In the genomic region with DNA sequence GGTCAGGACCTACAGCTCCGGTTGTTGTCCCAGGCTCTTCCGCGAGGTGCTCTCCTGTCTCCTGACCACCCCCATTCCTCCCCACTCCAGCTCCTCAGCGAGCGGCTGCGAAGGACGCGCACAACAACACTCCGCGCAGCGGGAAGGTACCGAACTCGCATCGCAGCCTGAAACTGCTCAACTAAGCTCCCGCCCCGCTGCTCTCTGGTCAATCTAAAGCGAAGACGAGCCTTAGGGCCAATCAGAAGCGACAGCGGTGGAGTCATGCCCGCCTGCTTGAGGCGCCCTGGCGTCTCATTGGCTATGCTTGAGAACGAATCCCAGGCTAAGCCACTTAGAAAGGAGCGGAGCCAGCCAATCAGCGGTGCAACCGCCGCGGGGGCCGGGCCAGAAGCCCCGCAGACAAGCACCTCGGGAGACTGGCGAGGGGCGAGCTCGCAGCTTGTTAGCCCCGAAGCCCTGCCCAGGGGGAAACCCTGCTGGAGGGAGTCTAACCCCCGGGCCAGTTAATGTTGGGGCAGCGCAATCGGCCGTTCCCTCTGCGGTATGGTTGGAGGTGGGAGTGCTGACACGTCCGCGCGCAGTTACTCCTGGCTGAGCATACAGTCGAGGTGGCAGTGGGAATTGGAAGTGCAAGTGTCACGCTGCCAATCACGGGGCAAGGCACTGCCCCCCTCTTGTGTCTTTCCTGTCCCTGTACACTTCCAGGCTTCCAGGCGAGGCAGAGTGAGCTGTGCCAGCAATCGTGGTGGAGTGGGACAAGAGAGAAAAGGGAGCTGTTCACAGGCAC, we compare ENCODE assay signal across 8 cellular contexts. TPM values are rescaled to one million over a fixed set of nuclear protein-coding genes. Genes with fewer than 3 reads are reported as not detected.
DNase-seq lines count a peak whose midpoint lies in the region; ATAC-seq lines count a peak whose summit lies in the region.

No MANE protein-coding gene starts in this region.

- POLR2A ChIA-PET in activated CD4-positive, alpha-beta memory T cell treated with anti-CD3 and anti-CD28 coated beads, Interleukin-2, amount 10 ng/mL, durations not matched to agents 7 days and 5 days (lab: Charles Lee) = interaction anchor here (0.6 to 5.6 kb wide), 13 partner anchors 8 to 940 kb away, joined by 3 to 160 read pairs (median 4); partner anchors contain the start of genes COX6B1, HSPB6, KMT2B and LIN37

- H3K27ac Mint-ChIP-seq in activated CD4-positive, alpha-beta memory T cell treated with anti-CD3 and anti-CD28 coated beads, Interleukin-2, amount 10 ng/mL, durations not matched to agents 7 days and 5 days = peak overlapping the region; percentile 98

- no peaks in the 10 kb centered on the region for H3K9me3 Mint-ChIP-seq in activated CD4-positive, alpha-beta memory T cell treated with anti-CD3 and anti-CD28 coated beads, Interleukin-2, amount 10 ng/mL, durations not matched to agents 7 days and 5 days

- H3K36me3 Mint-ChIP-seq in activated CD4-positive, alpha-beta memory T cell treated with anti-CD3 and anti-CD28 coated beads, Interleukin-2, amount 10 ng/mL, durations not matched to agents 7 days and 5 days (ENCODE audit: low read depth) = no peaks in the 10 kb centered on the region

- peak; percentile 97 for DNase-seq in CD1c-positive myeloid dendritic cell (ENCODE audit: extremely low spot score)
- DNase-seq in NCI-H774 (lab: John Stamatoyannopoulos, UW) = peak; percentile 98
- DNase-seq in activated CD4-positive, alpha-beta memory T cell treated with anti-CD3 and anti-CD28 coated beads, Interleukin-2, amount 10 ng/mL, durations not matched to agents 7 days and 5 days = peak; percentile 97
- peak; percentile 91 for DNase-seq in effector CD8-positive, alpha-beta T cell (lab: John Stamatoyannopoulos, UW)
- peak; percentile 98 for DNase-seq in lung microvascular endothelial cell (ENCODE audit: low read depth in 2 of 2)
- DNase-seq in stimulated activated CD4-positive, alpha-beta T cell treated with anti-CD3 and anti-CD28 coated beads, TNF-alpha, amount 100 ng/mL, for 4 hours (ENCODE audit: low read depth in 3 of 3) = peak; percentile 74 to 87 (median 87)

- H3K4me1 Mint-ChIP-seq in activated CD4-positive, alpha-beta memory T cell treated with anti-CD3 and anti-CD28 coated beads, Interleukin-2, amount 10 ng/mL, durations not matched to agents 7 days and 5 days = peaks cover 19% of the 10 kb centered on the region

- H3K4me3 Mint-ChIP-seq in activated CD4-positive, alpha-beta memory T cell treated with anti-CD3 and anti-CD28 coated beads, Interleukin-2, amount 10 ng/mL, durations not matched to agents 7 days and 5 days = peak overlapping the region; percentile 90

- H3K27me3 Mint-ChIP-seq in activated CD4-positive, alpha-beta memory T cell treated with anti-CD3 and anti-CD28 coated beads, Interleukin-2, amount 10 ng/mL, durations not matched to agents 7 days and 5 days = no peaks in the 10 kb centered on the region

- CTCF ChIA-PET in activated CD4-positive, alpha-beta memory T cell treated with anti-CD3 and anti-CD28 coated beads, Interleukin-2, amount 10 ng/mL, durations not matched to agents 7 days and 5 days (lab: Charles Lee) = interaction anchor here (0.6 to 3.5 kb wide), 11 partner anchors 8 to 229 kb away, joined by 3 to 57 read pairs (median 4); partner anchors contain the start of genes COX6B1 and LIN37

- ATAC-seq in GM19397 (IDR thresholded peaks at IDR 0.05; ENCODE audit: unreplicated experiment) (peak; percentile 95), HG03565 (IDR thresholded peaks at IDR 0.05; ENCODE audit: unreplicated experiment) (peak; percentile 92)

RNA-seq across cellular contexts. Expression of gene ZBTB32, which starts 1.9 kb away (rescaled TPM):
- 10 to 100 TPM; 94.8 to 96.2 TPM for total RNA-seq in activated CD4-positive, alpha-beta memory T cell treated with anti-CD3 and anti-CD28 coated beads, Interleukin-2, amount 10 ng/mL, durations not matched to agents 7 days and 5 days
- not detected in 2 replicates for total RNA-seq in lung microvascular endothelial cell

RNA-seq across cellular contexts. Expression of gene KMT2B, which starts 15.4 kb away (rescaled TPM):
- 10 to 100 TPM; 57.3 to 57.5 TPM for total RNA-seq in activated CD4-positive, alpha-beta memory T cell treated with anti-CD3 and anti-CD28 coated beads, Interleukin-2, amount 10 ng/mL, durations not matched to agents 7 days and 5 days
- 3.1 and 4.0 TPM in 2 replicates for total RNA-seq in lung microvascular endothelial cell

RNA-seq across cellular contexts. Expression of gene UPK1A, which starts 36.1 kb away (rescaled TPM):
- total RNA-seq in activated CD4-positive, alpha-beta memory T cell treated with anti-CD3 and anti-CD28 coated beads, Interleukin-2, amount 10 ng/mL, durations not matched to agents 7 days and 5 days = under 1 TPM; 0.65 to 0.86 TPM
- not detected in 2 replicates for total RNA-seq in lung microvascular endothelial cell

RNA-seq across cellular contexts. Expression of gene IGFLR1, which starts 39.8 kb away (rescaled TPM):
- 10 to 100 TPM; 78.9 to 90.5 TPM for total RNA-seq in activated CD4-positive, alpha-beta memory T cell treated with anti-CD3 and anti-CD28 coated beads, Interleukin-2, amount 10 ng/mL, durations not matched to agents 7 days and 5 days
- 0.20 and 1.1 TPM in 2 replicates for total RNA-seq in lung microvascular endothelial cell

RNA-seq across cellular contexts. Expression of gene U2AF1L4, which starts 42.8 kb away (rescaled TPM):
- 10 to 100 TPM; 35.5 to 36.2 TPM for total RNA-seq in activated CD4-positive, alpha-beta memory T cell treated with anti-CD3 and anti-CD28 coated beads, Interleukin-2, amount 10 ng/mL, durations not matched to agents 7 days and 5 days
- total RNA-seq in lung microvascular endothelial cell = 1.1 and 4.0 TPM in 2 replicates

Comparison
In these comparisons a context has a peak if more than half of its experiments do, and no peak if none do; other contexts are left out.
1. Peak in every context shown above with its lines: DNase-seq and ATAC-seq.
2. RNA of gene ZBTB32, which starts 1.9 kb away (total RNA-seq): 94.8 to 96.2 TPM in activated CD4-positive, alpha-beta memory T cell treated with anti-CD3 and anti-CD28 coated beads, Interleukin-2, amount 10 ng/mL, durations not matched to agents 7 days and 5 days; not detected in lung microvascular endothelial cell; every median in the first group is over 10 times any median in the second.
3. RNA of gene KMT2B, which starts 15.4 kb away (total RNA-seq): 57.3 to 57.5 TPM in activated CD4-positive, alpha-beta memory T cell treated with anti-CD3 and anti-CD28 coated beads, Interleukin-2, amount 10 ng/mL, durations not matched to agents 7 days and 5 days; 3.1 to 4.0 TPM in lung microvascular endothelial cell; every median in the first group is over 10 times any median in the second.